8 cellular contexts compared by ENCODE assay signal in the genomic region with DNA sequence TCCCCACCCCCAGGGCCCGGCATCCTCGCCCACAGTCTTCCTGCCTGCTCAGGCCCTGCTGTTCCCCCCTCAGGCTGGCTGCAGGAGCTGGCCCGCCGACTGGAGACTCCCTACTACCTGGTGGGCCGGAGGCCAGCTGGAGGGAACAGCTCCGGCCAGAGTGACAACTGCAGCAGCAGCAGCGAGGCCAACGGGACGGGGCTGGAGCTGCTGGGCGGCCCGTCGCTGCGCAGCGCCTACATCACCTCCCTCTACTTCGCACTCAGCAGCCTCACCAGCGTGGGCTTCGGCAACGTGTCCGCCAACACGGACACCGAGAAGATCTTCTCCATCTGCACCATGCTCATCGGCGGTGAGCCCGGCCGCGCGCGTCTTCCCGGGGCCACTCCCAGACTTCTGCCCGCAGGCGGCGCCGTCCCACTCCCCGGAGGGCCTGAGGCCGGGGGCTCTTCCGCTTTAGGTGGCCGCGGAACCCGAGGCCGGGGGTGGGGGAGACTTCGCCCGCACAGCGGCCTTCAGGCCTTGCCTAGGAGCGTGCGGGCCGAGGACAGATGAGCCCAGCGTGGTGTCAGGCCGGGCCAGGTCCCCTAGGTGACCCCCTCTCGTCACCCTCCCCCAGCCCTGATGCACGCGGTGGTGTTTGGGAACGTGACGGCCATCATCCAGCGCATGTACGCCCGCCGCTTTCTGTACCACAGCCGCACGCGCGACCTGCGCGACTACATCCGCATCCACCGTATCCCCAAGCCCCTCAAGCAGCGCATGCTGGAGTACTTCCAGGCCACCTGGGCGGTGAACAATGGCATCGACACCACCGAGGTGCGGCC. TPM values are rescaled to one million over a fixed set of nuclear protein-coding genes. Genes with fewer than 3 reads are reported as not detected.
A peak's percentile ranks its signal among the peaks of the same experiment; 100 is the strongest.
DNase-seq lines count a peak whose midpoint lies in the region; ATAC-seq and TF ChIP-seq lines count a peak whose summit lies in the region.

No MANE protein-coding gene starts in this region.

- no peaks in the 10 kb centered on the region for H3K36me3 Mint-ChIP-seq in activated CD4-positive, alpha-beta T cell treated with anti-CD3 and anti-CD28 coated beads, Interleukin-2, amount 10 ng/mL, durations not matched to agents 24 days and 14 days (ENCODE audit: low read depth)

- peak overlapping the region; percentile 83 for H3K4me2 ChIP-seq in DOHH2 (ENCODE audit: low read length)

- H3F3A ChIP-seq in DOHH2 (ENCODE audit: control insufficient read depth, insufficient read depth) = 0 out of 2 replicates have a peak, but pooled peaks cover 2% of the 10 kb centered on the region

- H3K4me3 ChIP-seq in DOHH2 (ENCODE audit: low read length) = peak overlapping the region; percentile 71
- peak overlapping the region; percentile 35 for H3K4me3 ChIP-seq in fibroblast of the aortic adventitia (ENCODE audit: low read depth, low read length)

- TF ChIP-seq CTCF in DOHH2 (IDR thresholded peaks at IDR 0.05; ENCODE audit: low read depth, low read length, poor library complexity, severe bottlenecking) (peak; percentile 47), fibroblast of the aortic adventitia (IDR thresholded peaks at IDR 0.05; ENCODE audit: insufficient read depth, low read length) (peak; percentile 47)

- H3K79me2 ChIP-seq in DOHH2 (ENCODE audit: control insufficient read depth, low read length) = no peaks in the 10 kb centered on the region

- H3K4me1 ChIP-seq in DOHH2 (ENCODE audit: control insufficient read depth, low read length) = peaks cover 66% of the 10 kb centered on the region

- no peaks in the 10 kb centered on the region for H3K9me3 ChIP-seq in DOHH2 (ENCODE audit: control insufficient read depth, insufficient read depth, low read length)

- no peak for ATAC-seq in GM21619 (IDR thresholded peaks at IDR 0.05; ENCODE audit: unreplicated experiment)

- peaks cover 10% of the 10 kb centered on the region for H3K4me1 Mint-ChIP-seq in activated CD4-positive, alpha-beta T cell treated with anti-CD3 and anti-CD28 coated beads, Interleukin-2, amount 10 ng/mL, durations not matched to agents 24 days and 14 days

- peaks cover 10% of the 10 kb centered on the region; the same call in 1 of the 2 replicates for H3K27me3 ChIP-seq in DOHH2 (ENCODE audit: control insufficient read depth, low read length)

- H3K27me3 Mint-ChIP-seq in activated CD4-positive, alpha-beta T cell treated with anti-CD3 and anti-CD28 coated beads, Interleukin-2, amount 10 ng/mL, durations not matched to agents 24 days and 14 days = peaks cover 38% of the 10 kb centered on the region

- H3K27ac Mint-ChIP-seq in activated CD4-positive, alpha-beta T cell treated with anti-CD3 and anti-CD28 coated beads, Interleukin-2, amount 10 ng/mL, durations not matched to agents 24 days and 14 days = peak overlapping the region; percentile 82

- no peaks in the 10 kb centered on the region for H3K9me3 Mint-ChIP-seq in activated CD4-positive, alpha-beta T cell treated with anti-CD3 and anti-CD28 coated beads, Interleukin-2, amount 10 ng/mL, durations not matched to agents 24 days and 14 days

- H3K36me3 ChIP-seq in DOHH2 (ENCODE audit: control insufficient read depth, low read length) = no peaks in the 10 kb centered on the region

- no peak overlapping the region for H3K27ac ChIP-seq in DOHH2 (ENCODE audit: low read depth, low read length)

- H3K4me3 Mint-ChIP-seq in activated CD4-positive, alpha-beta T cell treated with anti-CD3 and anti-CD28 coated beads, Interleukin-2, amount 10 ng/mL, durations not matched to agents 24 days and 14 days = peak overlapping the region; percentile 77

- H3K9me2 ChIP-seq in DOHH2 (replicated peaks; ENCODE audit: control insufficient read depth, low read length) = no peaks in the 10 kb centered on the region

- intact Hi-C loops in activated CD4-positive, alpha-beta T cell treated with anti-CD3 and anti-CD28 coated beads, Interleukin-2, amount 10 ng/mL, durations not matched to agents 24 days and 14 days (cut with micrococcal nuclease) = no loop called here
- intact Hi-C loops in posterior vena cava (cut with DNase I) = no loop called here

- no peaks in the 10 kb centered on the region for H4K20me1 ChIP-seq in DOHH2 (ENCODE audit: control insufficient read depth, insufficient read depth, low read depth, low read length)

- peak; percentile 78 for DNase-seq in activated CD4-positive, alpha-beta T cell treated with anti-CD3 and anti-CD28 coated beads, Interleukin-2, amount 10 ng/mL, durations not matched to agents 24 days and 14 days
- DNase-seq in fibroblast of the aortic adventitia (ENCODE audit: low read depth) (no peak), posterior vena cava (ENCODE audit: low spot score) (peak; percentile 84), DMS 273 treated with DMSO at 0.1 percent for 48 hours (lab: John Stamatoyannopoulos, UW) (no peak), NCI-H2081 treated with DMSO at 0.1 percent for 48 hours (lab: John Stamatoyannopoulos, UW) (no peak), NCI-H82 treated with DMSO at 0.1 percent for 48 hours (lab: John Stamatoyannopoulos, UW; ENCODE audit: unreplicated experiment) (no peak)

RNA-seq across cellular contexts. Expression of a gene that starts 10.2 kb away (rescaled TPM):
- 1.5 and 2.1 TPM in 2 replicates for total RNA-seq in activated CD4-positive, alpha-beta T cell treated with anti-CD3 and anti-CD28 coated beads, Interleukin-2, amount 10 ng/mL, durations not matched to agents 24 days and 14 days
- total RNA-seq in fibroblast of the aortic adventitia (ENCODE audit: low replicate concordance) (0.08 and 0.18 TPM in 2 replicates), posterior vena cava (under 1 TPM; 0.10 to 0.28 TPM)

RNA-seq across cellular contexts. Expression of a gene that starts 18.9 kb away (rescaled TPM):
- 71.4 and 79.6 TPM in 2 replicates for total RNA-seq in activated CD4-positive, alpha-beta T cell treated with anti-CD3 and anti-CD28 coated beads, Interleukin-2, amount 10 ng/mL, durations not matched to agents 24 days and 14 days
- total RNA-seq in fibroblast of the aortic adventitia (ENCODE audit: low replicate concordance) (45.5 and 48.7 TPM in 2 replicates), posterior vena cava (10 to 100 TPM; 37.3 to 38.1 TPM)

RNA-seq across cellular contexts. Expression of a gene that starts 56.4 kb away (rescaled TPM):
- 0.16 and 0.33 TPM in 2 replicates for total RNA-seq in activated CD4-positive, alpha-beta T cell treated with anti-CD3 and anti-CD28 coated beads, Interleukin-2, amount 10 ng/mL, durations not matched to agents 24 days and 14 days
- 0.45 and 2.7 TPM in 2 replicates for total RNA-seq in fibroblast of the aortic adventitia (ENCODE audit: low replicate concordance)
- total RNA-seq in posterior vena cava = under 1 TPM in 1 of 2 donors, not detected in 1; 0.14 TPM

Comparison
In these comparisons a context has a peak if more than half of its experiments do, and no peak if none do; other contexts are left out.
1. DNase-seq: peak in activated CD4-positive, alpha-beta T cell treated with anti-CD3 and anti-CD28 coated beads, Interleukin-2, amount 10 ng/mL, durations not matched to agents 24 days and 14 days (single experiment) and posterior vena cava (single experiment); none in fibroblast of the aortic adventitia (single experiment), DMS 273 treated with DMSO at 0.1 percent for 48 hours (single experiment), NCI-H2081 treated with DMSO at 0.1 percent for 48 hours (single experiment) and NCI-H82 treated with DMSO at 0.1 percent for 48 hours (single experiment).